In the genomic region with DNA sequence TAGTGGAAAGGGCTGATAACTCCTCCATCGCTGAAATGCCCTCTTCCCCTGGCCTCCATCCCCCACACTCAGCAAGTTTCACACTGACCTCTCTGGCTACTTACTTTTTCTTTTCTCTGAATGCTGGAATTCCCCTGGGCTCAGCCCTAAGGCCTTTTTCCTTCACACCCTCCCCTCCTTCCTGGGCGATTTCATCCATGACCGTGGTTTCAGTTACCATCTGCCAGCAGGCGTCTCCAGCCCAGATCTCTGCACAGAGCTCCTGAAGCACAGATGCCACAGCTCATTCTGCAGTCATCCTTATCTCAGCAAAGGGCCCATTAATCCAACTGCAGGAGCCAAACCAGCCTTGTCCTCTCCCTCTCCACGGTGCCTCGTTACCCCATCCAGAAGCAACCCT, we compare ENCODE assay signal across 8 cellular contexts.
DNase-seq lines count a peak whose midpoint lies in the region; ATAC-seq and TF ChIP-seq lines count a peak whose summit lies in the region.

No MANE protein-coding gene starts in this region.

- H3K4me1 ChIP-seq in CD8-positive, alpha-beta T cell (ENCODE audit: insufficient read depth, low read length) = no peaks in the 10 kb centered on the region
- peaks cover 6 to 30% (median 21%) of the 10 kb centered on the region in 4 donors for H3K4me1 ChIP-seq in upper lobe of left lung

- POLR2A ChIA-PET in CD8-positive, alpha-beta T cell (lab: Charles Lee) = no interaction called here
- POLR2A ChIA-PET in HEK293T (lab: Yijun Ruan, JAX) = no interaction called here

- no peaks in the 10 kb centered on the region for H3K9me3 Mint-ChIP-seq in CD8-positive, alpha-beta T cell
- peaks cover under 1% of the 10 kb centered on the region for H3K9me3 Mint-ChIP-seq in activated T-helper 1 cell treated with anti-CD3 and anti-CD28 coated beads, Interleukin-12 subunit alpha, Interleukin-12 subunit beta, Interleukin-2, Interleukin-4 antibody, amounts not matched to agents 30 ng/mL and 10 ng/mL and 1 ng/mL, durations not matched to agents 14 hours and 24 hours and 36 hours

- intact Hi-C loops in CD8-positive, alpha-beta T cell (cut with DNase I, micrococcal nuclease) = no loop called here
- intact Hi-C loops in activated T-helper 1 cell treated with anti-CD3 and anti-CD28 coated beads, Interleukin-12 subunit alpha, Interleukin-12 subunit beta, Interleukin-2, Interleukin-4 antibody, amounts not matched to agents 30 ng/mL and 10 ng/mL and 1 ng/mL, durations not matched to agents 14 hours and 24 hours and 36 hours (cut with micrococcal nuclease) = no loop called here

- TF ChIP-seq CTCF in CD8-positive, alpha-beta T cell (IDR thresholded peaks at IDR 0.05) = no peak
- TF ChIP-seq CTCF in upper lobe of left lung (IDR thresholded peaks at IDR 0.05) = no peak

- H3K27me3 ChIP-seq in CD8-positive, alpha-beta T cell (ENCODE audit: insufficient read depth, low read length) = no peaks in the 10 kb centered on the region
- no peaks in the 10 kb centered on the region for H3K27me3 ChIP-seq in upper lobe of left lung

- TF ChIP-seq EP300 in upper lobe of left lung (IDR thresholded peaks at IDR 0.05) = no peak

- WGBS in upper lobe of left lung, 2 donors = 45 to 78% methylated on average over 6 of the region's 6 CpGs

- H3K4me3 Mint-ChIP-seq in CD8-positive, alpha-beta T cell = no peak overlapping the region
- H3K4me3 Mint-ChIP-seq in activated T-helper 1 cell treated with anti-CD3 and anti-CD28 coated beads, Interleukin-12 subunit alpha, Interleukin-12 subunit beta, Interleukin-2, Interleukin-4 antibody, amounts not matched to agents 30 ng/mL and 10 ng/mL and 1 ng/mL, durations not matched to agents 14 hours and 24 hours and 36 hours = peak overlapping the region; percentile 20

- peaks cover 37% of the 10 kb centered on the region for H3K4me1 Mint-ChIP-seq in CD8-positive, alpha-beta T cell (ENCODE audit: low read depth)
- peaks cover 43% of the 10 kb centered on the region for H3K4me1 Mint-ChIP-seq in activated T-helper 1 cell treated with anti-CD3 and anti-CD28 coated beads, Interleukin-12 subunit alpha, Interleukin-12 subunit beta, Interleukin-2, Interleukin-4 antibody, amounts not matched to agents 30 ng/mL and 10 ng/mL and 1 ng/mL, durations not matched to agents 14 hours and 24 hours and 36 hours (ENCODE audit: low read depth)

- H3K27me3 Mint-ChIP-seq in CD8-positive, alpha-beta T cell (ENCODE audit: low read depth) = no peaks in the 10 kb centered on the region
- H3K27me3 Mint-ChIP-seq in activated T-helper 1 cell treated with anti-CD3 and anti-CD28 coated beads, Interleukin-12 subunit alpha, Interleukin-12 subunit beta, Interleukin-2, Interleukin-4 antibody, amounts not matched to agents 30 ng/mL and 10 ng/mL and 1 ng/mL, durations not matched to agents 14 hours and 24 hours and 36 hours (ENCODE audit: insufficient read depth) = no peaks in the 10 kb centered on the region

- ATAC-seq in CD8-positive, alpha-beta T cell = no peak
- peak in 1 of 2 donors; percentile 72 for ATAC-seq in upper lobe of left lung (ENCODE audit: low FRiP score in 2 of 2)

- CTCF ChIA-PET in CD8-positive, alpha-beta T cell (lab: Charles Lee) = interaction anchor here (1.3 to 1.5 kb wide), 2 partner anchors 109 to 151 kb away, joined by 3 to 4 read pairs; no protein-coding TSS in a partner anchor
- CTCF ChIA-PET in HEK293T (lab: Yijun Ruan, JAX) = interaction anchor here (0.7 to 0.8 kb wide), 2 partner anchors 77 to 83 kb away, joined by 3 read pairs; no protein-coding TSS in a partner anchor

- no peak overlapping the region for H3K4me3 ChIP-seq in CD8-positive, alpha-beta T cell (ENCODE audit: low read depth, low read length)
- H3K4me3 ChIP-seq in upper lobe of left lung = no peak overlapping the region

- no peak overlapping the region for H3K27ac ChIP-seq in CD8-positive, alpha-beta T cell (ENCODE audit: low read depth, low read length)
- peak overlapping the region; percentile 33 to 54 (median 46) for H3K27ac ChIP-seq in upper lobe of left lung

- H3K9me3 ChIP-seq in CD8-positive, alpha-beta T cell (ENCODE audit: low read length) = no peaks in the 10 kb centered on the region
- H3K9me3 ChIP-seq in upper lobe of left lung = no peaks in the 10 kb centered on the region

- no peaks in the 10 kb centered on the region for H3K36me3 ChIP-seq in CD8-positive, alpha-beta T cell (ENCODE audit: insufficient read depth, low read length)
- no peaks in the 10 kb centered on the region for H3K36me3 ChIP-seq in upper lobe of left lung

- TF ChIP-seq POLR2A in upper lobe of left lung (IDR thresholded peaks at IDR 0.05) = no peak

- peaks cover 57% of the 10 kb centered on the region for H3K36me3 Mint-ChIP-seq in CD8-positive, alpha-beta T cell
- H3K36me3 Mint-ChIP-seq in activated T-helper 1 cell treated with anti-CD3 and anti-CD28 coated beads, Interleukin-12 subunit alpha, Interleukin-12 subunit beta, Interleukin-2, Interleukin-4 antibody, amounts not matched to agents 30 ng/mL and 10 ng/mL and 1 ng/mL, durations not matched to agents 14 hours and 24 hours and 36 hours (ENCODE audit: low read depth) = peaks cover 50% of the 10 kb centered on the region

- H3K27ac Mint-ChIP-seq in CD8-positive, alpha-beta T cell = peak overlapping the region; percentile 86
- peak overlapping the region; percentile 74 for H3K27ac Mint-ChIP-seq in activated T-helper 1 cell treated with anti-CD3 and anti-CD28 coated beads, Interleukin-12 subunit alpha, Interleukin-12 subunit beta, Interleukin-2, Interleukin-4 antibody, amounts not matched to agents 30 ng/mL and 10 ng/mL and 1 ng/mL, durations not matched to agents 14 hours and 24 hours and 36 hours

- DNase-seq in CD8-positive, alpha-beta T cell = no peak
- DNase-seq in HEK293T (ENCODE audit: extremely low spot score) (peak; percentile 13), iris pigment epithelial cell (ENCODE audit: low read depth) (peak; percentile 90), upper lobe of left lung (peak in 1 of 2 donors; percentile 31), hypothalamus (lab: John Stamatoyannopoulos, UW) (no peak), COR-L47 (lab: John Stamatoyannopoulos, UW) (no peak)
- no peak for DNase-seq in activated T-helper 1 cell treated with anti-CD3 and anti-CD28 coated beads, Interleukin-12 subunit alpha, Interleukin-12 subunit beta, Interleukin-2, Interleukin-4 antibody, amounts not matched to agents 30 ng/mL and 10 ng/mL and 1 ng/mL, durations not matched to agents 14 hours and 24 hours and 36 hours (ENCODE audit: low spot score)
- no peak for DNase-seq in activated effector memory CD4-positive, alpha-beta T cell treated with anti-CD3 and anti-CD28 coated beads, Interleukin-2, amount 50 U/mL, for 16 hours

TF ChIP-seq in HEK293T, 16 proteins besides CTCF, POLR2A, EP300 and RAD21:
- no peak for TF ChIP-seq L3MBTL2 (conservative IDR thresholded peaks at IDR 0.05)
- TF ChIP-seq ELF4 (IDR thresholded peaks at IDR 0.05) = no peak
- TF ChIP-seq FOXA1 (IDR thresholded peaks at IDR 0.05) = no peak
- TF ChIP-seq BHLHE40 (IDR thresholded peaks at IDR 0.05; ENCODE audit: borderline replicate concordance) = no peak
- no peak for TF ChIP-seq SP1 (IDR thresholded peaks at IDR 0.05)
- TF ChIP-seq SUZ12 (IDR thresholded peaks at IDR 0.05) = no peak
- TF ChIP-seq FOXK2 (IDR thresholded peaks at IDR 0.05) = no peak
- no peak for TF ChIP-seq CTBP1 (IDR thresholded peaks at IDR 0.05; ENCODE audit: borderline replicate concordance)
- no peak for TF ChIP-seq ZNF384 (IDR thresholded peaks at IDR 0.05)
- TF ChIP-seq HDGF (IDR thresholded peaks at IDR 0.05; ENCODE audit: borderline replicate concordance) = no peak
- no peak for TF ChIP-seq TARDBP (IDR thresholded peaks at IDR 0.05)
- TF ChIP-seq NFRKB (IDR thresholded peaks at IDR 0.05) = no peak
- TF ChIP-seq, protein P1, sequence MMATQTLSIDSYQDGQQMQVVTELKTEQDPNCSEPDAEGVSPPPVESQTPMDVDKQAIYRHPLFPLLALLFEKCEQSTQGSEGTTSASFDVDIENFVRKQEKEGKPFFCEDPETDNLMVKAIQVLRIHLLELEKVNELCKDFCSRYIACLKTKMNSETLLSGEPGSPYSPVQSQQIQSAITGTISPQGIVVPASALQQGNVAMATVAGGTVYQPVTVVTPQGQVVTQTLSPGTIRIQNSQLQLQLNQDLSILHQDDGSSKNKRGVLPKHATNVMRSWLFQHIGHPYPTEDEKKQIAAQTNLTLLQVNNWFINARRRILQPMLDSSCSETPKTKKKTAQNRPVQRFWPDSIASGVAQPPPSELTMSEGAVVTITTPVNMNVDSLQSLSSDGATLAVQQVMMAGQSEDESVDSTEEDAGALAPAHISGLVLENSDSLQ (IDR thresholded peaks at IDR 0.05) = no peak
- TF ChIP-seq ARNT (IDR thresholded peaks at IDR 0.05) = no peak
- TF ChIP-seq LEF1 (IDR thresholded peaks at IDR 0.05; ENCODE audit: borderline replicate concordance) = no peak
- no peak for TF ChIP-seq FOXM1 (IDR thresholded peaks at IDR 0.05; ENCODE audit: borderline replicate concordance)

Comparison
In these comparisons a context has a peak if more than half of its experiments do, and no peak if none do; other contexts are left out.
1. DNase-seq: peak in HEK293T (single experiment) and iris pigment epithelial cell (single experiment); none in CD8-positive, alpha-beta T cell (0 of 7), activated T-helper 1 cell treated with anti-CD3 and anti-CD28 coated beads, Interleukin-12 subunit alpha, Interleukin-12 subunit beta, Interleukin-2, Interleukin-4 antibody, amounts not matched to agents 30 ng/mL and 10 ng/mL and 1 ng/mL, durations not matched to agents 14 hours and 24 hours and 36 hours (single experiment), hypothalamus (0 of 51), activated effector memory CD4-positive, alpha-beta T cell treated with anti-CD3 and anti-CD28 coated beads, Interleukin-2, amount 50 U/mL, for 16 hours (single experiment) and COR-L47 (single experiment).